ENCODE assay signal across 1 cellular context in genomic region chr1:180845352-180845751, GRCh38.
TF ChIP-seq lines count a peak whose summit lies in the region.

No MANE protein-coding gene starts in this region.

TF ChIP-seq in K562, 482 proteins besides CTCF, POLR2A, EP300 and RAD21 (continued from another document):
- TF ChIP-seq ZHX1 (conservative IDR thresholded peaks at IDR 0.05; ENCODE audit: low read length) (no peak), U2AF1 (optimal IDR thresholded peaks at IDR 0.05; ENCODE audit: low read depth, low read length) (no peak), SETDB1 (IDR thresholded peaks at IDR 0.05; ENCODE audit: low read length) (no peak), ZNF121 (CRISPR knock-in tag; conservative IDR thresholded peaks at IDR 0.05) (0 out of 2 replicates have a peak, but pooled peaks have one; percentile 24), TCF3 (CRISPR knock-in tag; IDR thresholded peaks at IDR 0.05) (peak; percentile 31; the same call in 1 of the 2 replicates), ZBED1 (IDR thresholded peaks at IDR 0.05) (no peak), RFX7 (CRISPR knock-in tag; IDR thresholded peaks at IDR 0.05) (no peak), ZBTB2 (IDR thresholded peaks at IDR 0.05) (no peak), KDM4B (IDR thresholded peaks at IDR 0.05; ENCODE audit: borderline replicate concordance in 2 of 2, low read depth in 1 of 2) (no peak), CBFA2T3 (IDR thresholded peaks at IDR 0.05) (peak; percentile 63), CEBPZ (IDR thresholded peaks at IDR 0.05; ENCODE audit: borderline replicate concordance, low read depth, low read length) (no peak), CBFA2T2 (conservative IDR thresholded peaks at IDR 0.05) (0 out of 2 replicates have a peak, but pooled peaks have one; percentile 22), DLX4 (CRISPR knock-in tag; IDR thresholded peaks at IDR 0.05) (no peak), CC2D1A (IDR thresholded peaks at IDR 0.05) (no peak), SP1 (CRISPR knock-in tag; IDR thresholded peaks at IDR 0.05) (no peak), ZNF408 (CRISPR knock-in tag; IDR thresholded peaks at IDR 0.05; ENCODE audit: low read depth) (no peak), BRF1 (IDR thresholded peaks at IDR 0.05; ENCODE audit: borderline replicate concordance, extremely low read depth, insufficient read length) (no peak), ADNP (tag; IDR thresholded peaks at IDR 0.05) (no peak), HNRNPK (IDR thresholded peaks at IDR 0.05; ENCODE audit: low read depth, low read length, poor library complexity, severe bottlenecking) (no peak), DDX20 (tag; IDR thresholded peaks at IDR 0.05; ENCODE audit: low read depth) (no peak), ZNF24 (IDR thresholded peaks at IDR 0.05) (no peak), RUNX1 (IDR thresholded peaks at IDR 0.05; ENCODE audit: low read depth) (no peak), TEAD1 (CRISPR knock-in tag; IDR thresholded peaks at IDR 0.05) (no peak), ZNF639 (CRISPR knock-in tag; conservative IDR thresholded peaks at IDR 0.05 in 1 of 2, IDR thresholded peaks at IDR 0.05 in 1 of 2) (no peak), PRMT5 (CRISPR knock-in tag; IDR thresholded peaks at IDR 0.05) (no peak), ZNF76 (CRISPR knock-in tag; IDR thresholded peaks at IDR 0.05; ENCODE audit: borderline replicate concordance) (no peak), TAL1 (IDR thresholded peaks at IDR 0.05) (peak; percentile 47; the same call in 1 of the 2 replicates), SREBF2 (CRISPR knock-in tag; IDR thresholded peaks at IDR 0.05) (no peak), ATF7 (IDR thresholded peaks at IDR 0.05) (no peak)
